17 cellular contexts compared by ENCODE assay signal in the genomic region with DNA sequence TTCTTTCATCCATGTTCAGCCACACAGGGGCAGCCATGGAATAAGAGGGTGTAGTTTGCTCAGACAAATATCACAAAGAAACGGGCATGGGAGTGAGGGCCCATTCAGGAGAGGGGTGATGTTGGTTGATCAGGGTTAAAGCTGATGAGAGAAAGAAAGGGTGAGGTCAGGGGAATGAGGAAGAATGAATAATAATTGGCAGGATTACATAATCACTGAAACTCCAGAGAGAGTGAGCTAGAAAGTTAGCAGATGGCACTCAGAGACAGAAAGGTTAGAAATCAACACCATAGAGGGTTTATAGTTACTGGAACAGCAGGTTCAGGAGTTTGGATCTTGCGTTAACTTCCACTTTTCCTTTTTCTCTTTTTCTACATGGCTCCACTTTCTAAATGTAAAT.
"Had no signal": no experiment of that assay in that cellular context is flagged by ENCODE, and none has a peak within 500 bp of the region (broad histone marks: within the 10 kb centered on the region; RNA-seq: fewer than 3 reads in every experiment).

No MANE protein-coding gene starts in this region.

- ATAC-seq: activated CD4-positive, CD25-positive, alpha-beta regulatory T cell treated with anti-CD3 and anti-CD28 coated beads, Interleukin-2, amount 50 U/mL, for 24 hours; gastroesophageal sphincter; heart right ventricle; left colon; stimulated activated naive CD8-positive, alpha-beta T cell treated with anti-CD3 and anti-CD28 coated beads, Interleukin-15, amount 100 ng/mL, for 72 hours had no signal

- FAIRE-seq: astrocyte had no signal

- H3K9me3 Mint-ChIP-seq: stimulated activated naive CD8-positive, alpha-beta T cell treated with anti-CD3 and anti-CD28 coated beads, Interleukin-15, amount 100 ng/mL, for 72 hours had no signal

- H3K4me3 Mint-ChIP-seq: activated naive CD4-positive, alpha-beta T cell treated with anti-CD3 and anti-CD28 coated beads, Interleukin-2, amount 10 ng/mL, durations not matched to agents 7 days and 5 days; neural progenitor cell; stimulated activated naive CD8-positive, alpha-beta T cell treated with anti-CD3 and anti-CD28 coated beads, Interleukin-15, amount 100 ng/mL, for 72 hours had no signal

- DNase-seq: activated CD4-positive, alpha-beta T cell treated with anti-CD3 and anti-CD28 coated beads, Interleukin-2, amount 50 U/mL, for 1 hour; activated naive CD4-positive, alpha-beta T cell treated with anti-CD3 and anti-CD28 coated beads, Interleukin-2, amount 10 ng/mL, durations not matched to agents 7 days and 5 days; heart right ventricle; left colon; lower lobe of right lung; midbrain; ovary; sigmoid colon; stimulated activated CD4-positive, alpha-beta T cell treated with anti-CD3 and anti-CD28 coated beads, Interleukin-1b, Interleukin-23, amount 100 ng/mL, for 48 hours; stimulated activated naive CD8-positive, alpha-beta T cell treated with anti-CD3 and anti-CD28 coated beads, Interleukin-15, amount 100 ng/mL, for 72 hours; T-helper 9 cell; upper lobe of left lung had no signal

- H3K36me3 Mint-ChIP-seq: activated naive CD4-positive, alpha-beta T cell treated with anti-CD3 and anti-CD28 coated beads, Interleukin-2, amount 10 ng/mL, durations not matched to agents 7 days and 5 days; neural progenitor cell had no signal

- H3K4me1 Mint-ChIP-seq: activated naive CD4-positive, alpha-beta T cell treated with anti-CD3 and anti-CD28 coated beads, Interleukin-2, amount 10 ng/mL, durations not matched to agents 7 days and 5 days; stimulated activated naive CD8-positive, alpha-beta T cell treated with anti-CD3 and anti-CD28 coated beads, Interleukin-15, amount 100 ng/mL, for 72 hours had no signal

- H3K27ac Mint-ChIP-seq: activated naive CD4-positive, alpha-beta T cell treated with anti-CD3 and anti-CD28 coated beads, Interleukin-2, amount 10 ng/mL, durations not matched to agents 7 days and 5 days; activated T-helper 2 cell treated with anti-CD3 and anti-CD28 coated beads, Interferon-gamma antibody, Interleukin-2, Interleukin-4, amounts not matched to agents 10 μg/mL and 5 μg/mL and 100 μg/mL, durations not matched to agents 14 hours and 24 hours and 36 hours; neural progenitor cell; stimulated activated naive CD8-positive, alpha-beta T cell treated with anti-CD3 and anti-CD28 coated beads, Interleukin-15, amount 100 ng/mL, for 72 hours had no signal

- H3K36me3 ChIP-seq: gastroesophageal sphincter, heart right ventricle, lower lobe of right lung, neural progenitor cell, ovary, sigmoid colon, upper lobe of left lung had no signal

- H3K27me3 Mint-ChIP-seq: activated naive CD4-positive, alpha-beta T cell treated with anti-CD3 and anti-CD28 coated beads, Interleukin-2, amount 10 ng/mL, durations not matched to agents 7 days and 5 days; stimulated activated naive CD8-positive, alpha-beta T cell treated with anti-CD3 and anti-CD28 coated beads, Interleukin-15, amount 100 ng/mL, for 72 hours had no signal

- H3K4me3 ChIP-seq: gastroesophageal sphincter, heart right ventricle, lower lobe of right lung, neural progenitor cell, ovary, sigmoid colon, upper lobe of left lung had no signal

- H3K27me3 ChIP-seq: gastroesophageal sphincter, heart right ventricle, neural progenitor cell, ovary, sigmoid colon, upper lobe of left lung had no signal
